23 cellular contexts compared by ENCODE assay signal in the genomic region with DNA sequence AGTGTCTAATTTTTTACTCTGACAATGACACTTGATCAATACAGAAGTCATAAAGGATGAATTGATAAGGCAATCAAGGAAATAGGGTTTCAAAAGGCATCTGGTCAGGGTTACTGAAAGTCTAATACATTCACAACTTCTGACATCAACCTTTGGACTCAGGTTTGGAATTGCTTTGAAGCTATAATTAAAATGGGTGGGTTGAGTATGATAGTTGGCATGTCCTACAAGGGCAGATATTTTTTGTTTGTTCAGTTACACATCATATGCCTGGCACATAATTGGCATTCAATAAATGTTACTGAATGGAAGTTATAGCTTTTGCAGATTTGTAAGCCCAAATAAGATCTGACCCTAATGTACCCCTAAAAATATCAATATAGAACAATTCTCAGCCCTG. TPM values are rescaled to one million over a fixed set of nuclear protein-coding genes. Genes with fewer than 3 reads are reported as not detected.
DNase-seq lines count a peak whose midpoint lies in the region; ATAC-seq, FAIRE-seq and TF ChIP-seq lines count a peak whose summit lies in the region.
"Had no signal": no experiment of that assay in that cellular context is flagged by ENCODE, and none has a peak within 500 bp of the region (broad histone marks: within the 10 kb centered on the region; RNA-seq: fewer than 3 reads in every experiment).

No MANE protein-coding gene starts in this region.

- no peak overlapping the region for H3K4me2 ChIP-seq in MM.1S (ENCODE audit: low read depth, low read length)

- no peak overlapping the region for H2AFZ ChIP-seq in MM.1S (ENCODE audit: low read length)

- POLR2A ChIA-PET in RWPE1 (lab: Yijun Ruan, JAX; ENCODE audit: low non-redundant PET), result no interaction called here

- peak overlapping the region; percentile 58 to 59 for H3K27ac ChIP-seq in thoracic aorta
- H3K27ac ChIP-seq in RWPE1, result no peak overlapping the region
- H3K27ac ChIP-seq in MM.1S (ENCODE audit: low read length), result no peak overlapping the region
- H3K27ac ChIP-seq: 22Rv1; BLaER1 treated with 17β-estradiol and CSF1 and Interleukin-3, amounts not matched to agents 10 nM and 100 nM; SK-N-MC had no signal

- H3K9ac ChIP-seq in adipocyte (ENCODE audit: low read length) (no peak overlapping the region), MM.1S (ENCODE audit: low read length) (no peak overlapping the region)
- H3K9ac ChIP-seq: BLaER1 treated with 17β-estradiol and CSF1 and Interleukin-3, amounts not matched to agents 10 nM and 100 nM had no signal

- ATAC-seq in mucosa of descending colon (peak; percentile 79), thoracic aorta (ENCODE audit: insufficient number of reproducible peaks, low FRiP score, low read depth) (no peak)
- ATAC-seq: CD8-positive, alpha-beta T cell had no signal

- H3K36me3 ChIP-seq in adipocyte (ENCODE audit: control insufficient read depth, insufficient read depth, low read length, severe bottlenecking) (no peaks in the 10 kb centered on the region), mucosa of descending colon (ENCODE audit: low read depth) (no peaks in the 10 kb centered on the region), thoracic aorta (no peaks in the 10 kb centered on the region), MM.1S (replicated peaks; ENCODE audit: insufficient read depth, low read length) (no peaks in the 10 kb centered on the region)
- H3K36me3 ChIP-seq: BLaER1 treated with 17β-estradiol and CSF1 and Interleukin-3, amounts not matched to agents 10 nM and 100 nM had no signal

- H3K4me1 ChIP-seq in adipocyte (ENCODE audit: control insufficient read depth, insufficient read depth, low read length) (peaks cover 36% of the 10 kb centered on the region), mucosa of descending colon (ENCODE audit: low read depth) (peaks cover 29% of the 10 kb centered on the region), thoracic aorta (ENCODE audit: control insufficient read depth in 1 of 2, low read depth in 2 of 2) (peaks cover 32 to 50% of the 10 kb centered on the region in 2 donors), MM.1S (ENCODE audit: low read length) (no peaks in the 10 kb centered on the region)

- no peak for FAIRE-seq in HTR-8/SVneo (lab: Jason Lieb, UNC)
- FAIRE-seq: H54 had no signal

- no peaks in the 10 kb centered on the region for H4K20me1 ChIP-seq in MM.1S (ENCODE audit: insufficient read depth, low read length)
- H4K20me1 ChIP-seq: BLaER1 treated with 17β-estradiol and CSF1 and Interleukin-3, amounts not matched to agents 10 nM and 100 nM had no signal

- H3F3A ChIP-seq in MM.1S (ENCODE audit: insufficient read depth, low read length), result no peaks in the 10 kb centered on the region

- no peaks in the 10 kb centered on the region for H3K9me3 ChIP-seq in adipocyte (ENCODE audit: control insufficient read depth, low read length)
- no peaks in the 10 kb centered on the region for H3K9me3 ChIP-seq in mucosa of descending colon
- no peaks in the 10 kb centered on the region for H3K9me3 ChIP-seq in thoracic aorta
- no peaks in the 10 kb centered on the region for H3K9me3 ChIP-seq in MM.1S (replicated peaks; ENCODE audit: insufficient read depth, low read length)
- H3K9me3 ChIP-seq: BLaER1 treated with 17β-estradiol and CSF1 and Interleukin-3, amounts not matched to agents 10 nM and 100 nM had no signal

- DNase-seq in DMS53 (lab: John Stamatoyannopoulos, UW) (peak; percentile 30), DMS53 treated with DMSO at 0.1 percent for 48 hours (lab: John Stamatoyannopoulos, UW; ENCODE audit: unreplicated experiment) (no peak), adipocyte (ENCODE audit: low read depth) (no peak), mucosa of descending colon (no peak), thoracic aorta (ENCODE audit: low spot score) (no peak), RWPE1 (ENCODE audit: low spot score) (no peak), HTR-8/SVneo (ENCODE audit: insufficient read length, low spot score) (no peak), MM.1S (no peak)
- DNase-seq: CD8-positive, alpha-beta T cell; EL; GF-D8; Kasumi-1; NCI-H1092; NCI-H1436; NCI-H187 treated with DMSO at 0.1 percent for 48 hours; NCI-H510A treated with DMSO at 0.1 percent for 48 hours; NCI-H82; SHP77 treated with DMSO at 0.1 percent for 48 hours had no signal

- H3K9me2 ChIP-seq in MM.1S (replicated peaks; ENCODE audit: insufficient read depth, low read length), result no peaks in the 10 kb centered on the region

- CTCF ChIA-PET in RWPE1 (lab: Yijun Ruan, JAX), result no interaction called here

- no peak for TF ChIP-seq CTCF in mucosa of descending colon (IDR thresholded peaks at IDR 0.05)
- no peak for TF ChIP-seq CTCF in thoracic aorta (IDR thresholded peaks at IDR 0.05)
- no peak for TF ChIP-seq CTCF in RWPE1 (conservative IDR thresholded peaks at IDR 0.05; ENCODE audit: low read depth)
- no peak for TF ChIP-seq CTCF in MM.1S (IDR thresholded peaks at IDR 0.05; ENCODE audit: low read length)

- no peaks in the 10 kb centered on the region for H3K79me2 ChIP-seq in MM.1S (ENCODE audit: low read length)

- no peaks in the 10 kb centered on the region for H3K27me3 ChIP-seq in adipocyte (replicated peaks; ENCODE audit: control insufficient read depth, insufficient read depth, low read length)
- H3K27me3 ChIP-seq in thoracic aorta (replicated peaks; ENCODE audit: insufficient read depth), result no peaks in the 10 kb centered on the region
- no peaks in the 10 kb centered on the region for H3K27me3 ChIP-seq in MM.1S (replicated peaks; ENCODE audit: insufficient read depth, low read length)
- H3K27me3 ChIP-seq: BLaER1 treated with 17β-estradiol and CSF1 and Interleukin-3, amounts not matched to agents 10 nM and 100 nM had no signal

- intact Hi-C loops in mucosa of descending colon (cut with DNase I, micrococcal nuclease), result no loop called here

- peak overlapping the region; percentile 22 for H3K4me3 ChIP-seq in adipocyte (ENCODE audit: low read length)
- H3K4me3 ChIP-seq in mucosa of descending colon, result no peak overlapping the region
- no peak overlapping the region for H3K4me3 ChIP-seq in thoracic aorta
- H3K4me3 ChIP-seq in MM.1S (ENCODE audit: low read length), result no peak overlapping the region
- H3K4me3 ChIP-seq: BLaER1 treated with 17β-estradiol and CSF1 and Interleukin-3, amounts not matched to agents 10 nM and 100 nM; SK-N-MC had no signal

RNA-seq across cellular contexts. Expression of gene FUT4, which starts 7.3 kb away (rescaled TPM):
- total RNA-seq in mucosa of descending colon (10 to 100 TPM; 13.9 to 23.5 (median 21.9) TPM), thoracic aorta (10 to 100 TPM; 14.1 to 23.4 TPM)

RNA-seq across cellular contexts. Expression of gene C11orf97, which starts 24.1 kb away (rescaled TPM):
- total RNA-seq in mucosa of descending colon (not detected), thoracic aorta (not detected)
- total RNA-seq: CD8-positive, alpha-beta T cell; RPMI7951 had no signal

RNA-seq across cellular contexts. Expression of gene PIWIL4, which starts 30.8 kb away (rescaled TPM):
- 10 to 100 TPM in 1 of 3 donors, 1 to 10 TPM in 2; 5.0 to 11.5 (median 5.9) TPM for total RNA-seq in mucosa of descending colon
- 10 to 100 TPM; 11.5 to 13.5 TPM for total RNA-seq in thoracic aorta

RNA-seq across cellular contexts. Expression of gene ANKRD49, which starts 42.6 kb away (rescaled TPM):
- total RNA-seq in mucosa of descending colon, result 10 to 100 TPM; 15.1 to 17.9 (median 16.3) TPM
- total RNA-seq in thoracic aorta, result 10 to 100 TPM; 18.8 to 20.8 TPM

RNA-seq across cellular contexts. Expression of gene MRE11, which starts 42.7 kb away (rescaled TPM):
- total RNA-seq in mucosa of descending colon (10 to 100 TPM; 15.3 to 18.0 (median 16.9) TPM), thoracic aorta (10 to 100 TPM in 1 of 2 donors, 1 to 10 TPM in 1; 7.9 to 12.6 TPM)

Comparison
In these comparisons a context has a peak if more than half of its experiments do, and no peak if none do; other contexts are left out.
1. H3K27ac ChIP-seq: peak in thoracic aorta (2 of 2); none in RWPE1 (single experiment) and MM.1S (single experiment).